Comparison of ENCODE assay signal across 8 cellular contexts in the genomic region with DNA sequence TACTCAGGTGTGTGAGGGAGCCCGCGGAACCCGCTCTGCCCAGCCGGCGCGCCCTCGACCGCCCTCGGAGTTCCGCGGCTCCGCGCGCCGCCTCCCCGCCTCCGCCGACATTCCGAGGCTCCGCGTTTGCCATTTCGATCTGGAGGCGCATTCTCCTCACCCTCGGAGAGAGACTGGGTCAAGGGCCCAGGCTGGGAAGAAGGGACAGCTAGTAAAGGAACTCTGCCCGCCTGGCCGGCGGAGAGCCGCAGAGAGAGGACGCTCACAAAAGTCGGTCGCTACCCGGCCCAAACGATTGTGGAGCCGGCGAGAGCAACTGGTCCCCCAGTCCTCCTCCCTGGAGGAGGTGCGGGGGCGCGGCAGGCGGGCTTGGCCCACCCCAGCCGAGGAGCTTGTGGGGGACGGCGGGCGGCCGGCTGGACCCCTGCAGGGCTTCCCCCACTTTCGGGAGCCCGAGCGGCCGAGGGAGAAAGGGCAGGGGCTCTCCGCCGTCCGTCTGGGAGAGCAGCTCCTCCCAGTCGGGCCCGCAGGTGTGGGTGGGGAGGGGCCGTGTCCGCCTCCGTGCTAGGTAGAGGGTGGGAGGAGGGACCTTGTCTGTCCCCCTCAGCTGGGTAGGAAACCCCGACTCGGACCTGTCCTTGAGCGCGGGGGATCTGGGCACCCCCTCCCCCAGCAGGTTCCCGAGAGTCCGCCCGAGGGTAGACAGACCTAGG.
A peak's percentile ranks its signal among the peaks of the same experiment; 100 is the strongest.
DNase-seq lines count a peak whose midpoint lies in the region; ATAC-seq and TF ChIP-seq lines count a peak whose summit lies in the region.

No MANE protein-coding gene starts in this region.

- peaks cover 0 to 25% (median 14%) of the 10 kb centered on the region in 12 donors for H3K4me1 ChIP-seq in heart left ventricle
- no peaks in the 10 kb centered on the region for H3K4me1 ChIP-seq in rectal smooth muscle tissue (ENCODE audit: control insufficient read depth, insufficient read depth, low read length)

- CTCF ChIA-PET in WTC11 (lab: Charles Lee): interaction anchor here (1.2 to 10.3 kb wide), 5 partner anchors 26 to 85 kb away, joined by 3 to 112 read pairs (median 6); no protein-coding TSS in a partner anchor

- H3K4me1 Mint-ChIP-seq in WTC11: peaks cover 31% of the 10 kb centered on the region
- peaks cover 25% of the 10 kb centered on the region for H3K4me1 Mint-ChIP-seq in glutamatergic neuron (ENCODE audit: low read depth, unreplicated experiment)

- H3K36me3 Mint-ChIP-seq in WTC11 (no peaks in the 10 kb centered on the region), glutamatergic neuron (ENCODE audit: unreplicated experiment) (no peaks in the 10 kb centered on the region)

- WGBS in heart left ventricle, 4 donors: 0 to 1% (median 1%) methylated on average over 7 to 63 of the region's 63 CpGs

- no peak for ATAC-seq in heart left ventricle
- no peak for ATAC-seq in Right ventricle myocardium superior (ENCODE audit: poor library complexity)
- peak; percentile 25 for ATAC-seq in WTC11
- no peak for ATAC-seq in GM19455 (IDR thresholded peaks at IDR 0.05; ENCODE audit: unreplicated experiment)
- ATAC-seq in HG03039 (IDR thresholded peaks at IDR 0.05; ENCODE audit: unreplicated experiment): no peak

- H3K27ac ChIP-seq in heart left ventricle: no peak overlapping the region
- H3K27ac ChIP-seq in rectal smooth muscle tissue (ENCODE audit: low read depth, low read length): no peak overlapping the region

- no peak overlapping the region for H3K27ac Mint-ChIP-seq in WTC11
- H3K27ac Mint-ChIP-seq in glutamatergic neuron (ENCODE audit: unreplicated experiment): peak overlapping the region; percentile 72

- TF ChIP-seq POLR2A in heart left ventricle (IDR thresholded peaks at IDR 0.05): no peak

- DNase-seq in heart left ventricle (no peak), Right ventricle myocardium superior (no peak), WTC11 (ENCODE audit: low spot score) (peak; percentile 54), glutamatergic neuron (peak; percentile 38), pons (ENCODE audit: low spot score) (no peak)

- H3K27me3 ChIP-seq in heart left ventricle (peaks cover 44 to 98% (median 60%) of the 10 kb centered on the region in 9 donors), rectal smooth muscle tissue (ENCODE audit: control insufficient read depth, insufficient read depth, low read length) (peaks cover 33% of the 10 kb centered on the region)

- no peaks in the 10 kb centered on the region for H3K9me3 ChIP-seq in heart left ventricle

- H3K9me3 Mint-ChIP-seq in WTC11 (no peaks in the 10 kb centered on the region), glutamatergic neuron (ENCODE audit: unreplicated experiment) (peaks cover 15% of the 10 kb centered on the region)

- H3K4me3 Mint-ChIP-seq in WTC11: peak overlapping the region; percentile 78
- H3K4me3 Mint-ChIP-seq in glutamatergic neuron (ENCODE audit: unreplicated experiment): peak overlapping the region; percentile 88

- POLR2A ChIA-PET in WTC11 (lab: Charles Lee): interaction anchor here (1.0 kb wide), 1 partner anchor 32 kb away, joined by 3 read pairs; no protein-coding TSS in a partner anchor

- intact Hi-C loops in heart left ventricle (cut with DNase I): no loop called here
- intact Hi-C loops in Right ventricle myocardium superior (cut with DNase I): no loop called here

- no peaks in the 10 kb centered on the region for H3K36me3 ChIP-seq in heart left ventricle
- H3K36me3 ChIP-seq in rectal smooth muscle tissue (ENCODE audit: control insufficient read depth, insufficient read depth, low read length): no peaks in the 10 kb centered on the region

- peaks cover 94% of the 10 kb centered on the region for H3K27me3 Mint-ChIP-seq in WTC11 (ENCODE audit: low read depth)
- peaks cover 24% of the 10 kb centered on the region for H3K27me3 Mint-ChIP-seq in glutamatergic neuron (ENCODE audit: unreplicated experiment)

- no peak overlapping the region for H3K9ac ChIP-seq in rectal smooth muscle tissue (ENCODE audit: low read length)

- no peak for TF ChIP-seq CTCF in heart left ventricle (IDR thresholded peaks at IDR 0.05)
- TF ChIP-seq CTCF in WTC11 (IDR thresholded peaks at IDR 0.05): no peak
- no peak for TF ChIP-seq CTCF in glutamatergic neuron (IDR thresholded peaks at IDR 0.05; ENCODE audit: partially characterized antibody, unreplicated experiment)

- peak overlapping the region in 11 of 12 donors; percentile 27 to 50 (median 42) for H3K4me3 ChIP-seq in heart left ventricle
- H3K4me3 ChIP-seq in rectal smooth muscle tissue (ENCODE audit: low read length): peak overlapping the region; percentile 53

TF ChIP-seq in WTC11, 78 proteins besides CTCF, POLR2A, EP300 and RAD21 (continues in another document):
- TF ChIP-seq TCF7 (CRISPR knock-in tag; IDR thresholded peaks at IDR 0.05; ENCODE audit: low read depth) (no peak), CBFB (CRISPR knock-in tag; IDR thresholded peaks at IDR 0.05; ENCODE audit: low read depth) (0 out of 2 replicates have a peak, but pooled peaks have one; percentile 62), ETV6 (CRISPR knock-in tag; IDR thresholded peaks at IDR 0.05) (peak; percentile 11; the same call in 1 of the 2 replicates), ZNF219 (CRISPR knock-in tag; IDR thresholded peaks at IDR 0.05; ENCODE audit: borderline replicate concordance) (peak; percentile 67; the same call in 1 of the 2 replicates), GTF2I (CRISPR knock-in tag; conservative IDR thresholded peaks at IDR 0.05) (no peak), ESRRA (CRISPR knock-in tag; IDR thresholded peaks at IDR 0.05; ENCODE audit: borderline replicate concordance) (no peak)
- TF ChIP-seq, protein P1, sequence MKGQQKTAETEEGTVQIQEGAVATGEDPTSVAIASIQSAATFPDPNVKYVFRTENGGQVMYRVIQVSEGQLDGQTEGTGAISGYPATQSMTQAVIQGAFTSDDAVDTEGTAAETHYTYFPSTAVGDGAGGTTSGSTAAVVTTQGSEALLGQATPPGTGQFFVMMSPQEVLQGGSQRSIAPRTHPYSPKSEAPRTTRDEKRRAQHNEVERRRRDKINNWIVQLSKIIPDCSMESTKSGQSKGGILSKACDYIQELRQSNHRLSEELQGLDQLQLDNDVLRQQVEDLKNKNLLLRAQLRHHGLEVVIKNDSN (CRISPR knock-in tag; IDR thresholded peaks at IDR 0.05): 0 out of 2 replicates have a peak, but pooled peaks have one; percentile 10
- TF ChIP-seq, protein P2, sequence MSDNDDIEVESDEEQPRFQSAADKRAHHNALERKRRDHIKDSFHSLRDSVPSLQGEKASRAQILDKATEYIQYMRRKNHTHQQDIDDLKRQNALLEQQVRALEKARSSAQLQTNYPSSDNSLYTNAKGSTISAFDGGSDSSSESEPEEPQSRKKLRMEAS (CRISPR knock-in tag; IDR thresholded peaks at IDR 0.05): peak; percentile 32; the same call in 1 of the 2 replicates
- TF ChIP-seq, protein P3, sequence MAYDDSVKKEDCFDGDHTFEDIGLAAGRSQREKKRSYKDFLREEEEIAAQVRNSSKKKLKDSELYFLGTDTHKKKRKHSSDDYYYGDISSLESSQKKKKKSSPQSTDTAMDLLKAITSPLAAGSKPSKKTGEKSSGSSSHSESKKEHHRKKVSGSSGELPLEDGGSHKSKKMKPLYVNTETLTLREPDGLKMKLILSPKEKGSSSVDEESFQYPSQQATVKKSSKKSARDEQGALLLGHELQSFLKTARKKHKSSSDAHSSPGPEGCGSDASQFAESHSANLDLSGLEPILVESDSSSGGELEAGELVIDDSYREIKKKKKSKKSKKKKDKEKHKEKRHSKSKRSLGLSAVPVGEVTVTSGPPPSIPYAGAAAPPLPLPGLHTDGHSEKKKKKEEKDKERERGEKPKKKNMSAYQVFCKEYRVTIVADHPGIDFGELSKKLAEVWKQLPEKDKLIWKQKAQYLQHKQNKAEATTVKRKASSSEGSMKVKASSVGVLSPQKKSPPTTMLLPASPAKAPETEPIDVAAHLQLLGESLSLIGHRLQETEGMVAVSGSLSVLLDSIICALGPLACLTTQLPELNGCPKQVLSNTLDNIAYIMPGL (CRISPR knock-in tag; IDR thresholded peaks at IDR 0.05): peak; percentile 63; the same call in 1 of the 2 replicates
- TF ChIP-seq, protein P4, sequence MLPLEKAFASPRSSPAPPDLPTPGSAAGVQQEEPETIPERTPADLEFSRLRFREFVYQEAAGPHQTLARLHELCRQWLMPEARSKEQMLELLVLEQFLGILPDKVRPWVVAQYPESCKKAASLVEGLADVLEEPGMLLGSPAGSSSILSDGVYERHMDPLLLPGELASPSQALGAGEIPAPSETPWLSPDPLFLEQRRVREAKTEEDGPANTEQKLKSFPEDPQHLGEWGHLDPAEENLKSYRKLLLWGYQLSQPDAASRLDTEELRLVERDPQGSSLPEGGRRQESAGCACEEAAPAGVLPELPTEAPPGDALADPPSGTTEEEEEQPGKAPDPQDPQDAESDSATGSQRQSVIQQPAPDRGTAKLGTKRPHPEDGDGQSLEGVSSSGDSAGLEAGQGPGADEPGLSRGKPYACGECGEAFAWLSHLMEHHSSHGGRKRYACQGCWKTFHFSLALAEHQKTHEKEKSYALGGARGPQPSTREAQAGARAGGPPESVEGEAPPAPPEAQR (CRISPR knock-in tag; IDR thresholded peaks at IDR 0.05): no peak
- TF ChIP-seq, protein P5, sequence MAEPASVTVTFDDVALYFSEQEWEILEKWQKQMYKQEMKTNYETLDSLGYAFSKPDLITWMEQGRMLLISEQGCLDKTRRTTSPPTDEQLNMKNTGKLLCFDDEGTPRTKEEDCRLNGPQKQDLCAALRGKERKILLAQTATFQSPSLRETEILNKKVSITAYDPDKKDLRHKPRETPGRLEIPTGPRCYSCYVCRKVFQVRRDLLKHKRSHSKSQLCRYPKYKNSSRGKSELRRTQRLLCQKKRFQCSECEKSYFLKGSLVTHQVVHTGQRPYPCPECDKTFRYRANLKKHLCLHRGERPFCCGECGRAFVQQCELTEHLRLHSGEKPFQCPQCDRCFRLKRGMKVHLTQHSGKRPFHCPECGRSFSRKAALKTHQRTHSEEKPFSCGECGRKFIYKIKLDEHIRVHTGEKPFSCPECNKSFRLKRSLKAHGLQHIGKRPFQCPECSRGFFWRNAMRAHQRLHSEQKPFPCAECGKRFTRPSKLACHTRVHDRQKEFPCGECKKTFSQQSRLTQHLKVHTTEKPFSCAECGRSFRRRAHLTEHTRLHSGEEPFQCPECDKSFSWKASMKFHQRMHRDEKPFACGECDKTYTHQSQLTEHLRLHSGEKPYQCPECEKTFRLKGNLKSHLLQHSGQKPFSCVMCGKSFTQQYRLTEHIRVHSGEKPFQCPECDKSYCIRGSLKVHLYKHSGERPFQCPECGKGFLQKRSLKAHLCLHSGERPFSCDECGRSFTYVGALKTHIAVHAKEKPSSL (CRISPR knock-in tag; conservative IDR thresholded peaks at IDR 0.05): no peak

Comparison
In these comparisons a context has a peak if more than half of its experiments do, and no peak if none do; other contexts are left out.
1. DNase-seq: peak in WTC11 (single experiment) and glutamatergic neuron (single experiment); none in heart left ventricle (0 of 5), Right ventricle myocardium superior (single experiment) and pons (single experiment).